In genomic region chr7:64794171-64794844, GRCh38 we compare ENCODE assay signal across 1 cellular context.
A peak's percentile ranks its signal among the peaks of the same experiment; 100 is the strongest.
TF ChIP-seq lines count a peak whose summit lies in the region.

Gene ZNF138, plus strand, starts transcription at chr7:64794428. Its CDS starts 141 bp downstream, at chr7:64794569.

TF ChIP-seq in HepG2, 621 proteins besides CTCF, POLR2A, EP300 and RAD21 (continued from another document and continues in another):
- TF ChIP-seq ZBTB40 (IDR thresholded peaks at IDR 0.05) (no peak), ZBTB40 (CRISPR knock-in tag; IDR thresholded peaks at IDR 0.05) (no peak), U2AF1 (optimal IDR thresholded peaks at IDR 0.05; ENCODE audit: low read depth, low read length) (no peak), ZGPAT (CRISPR knock-in tag; IDR thresholded peaks at IDR 0.05) (peak; percentile 69), RFXANK (CRISPR knock-in tag; IDR thresholded peaks at IDR 0.05) (0 out of 2 replicates have a peak, but pooled peaks have one; percentile 29), ZFY (CRISPR knock-in tag; IDR thresholded peaks at IDR 0.05) (peak; percentile 89), ZNF850 (CRISPR knock-in tag; conservative IDR thresholded peaks at IDR 0.05) (no peak), ZKSCAN1 (IDR thresholded peaks at IDR 0.05; ENCODE audit: low read length) (no peak), HOXA9 (CRISPR knock-in tag; IDR thresholded peaks at IDR 0.05; ENCODE audit: borderline replicate concordance) (no peak), NRL (CRISPR knock-in tag; IDR thresholded peaks at IDR 0.05; ENCODE audit: borderline replicate concordance) (peak; percentile 62; the same call in 1 of the 2 replicates), ZNF451 (CRISPR knock-in tag; IDR thresholded peaks at IDR 0.05) (no peak), KLF13 (CRISPR knock-in tag; IDR thresholded peaks at IDR 0.05) (no peak), KMT2A (CRISPR knock-in tag; IDR thresholded peaks at IDR 0.05) (peak; percentile 89), HOMEZ (CRISPR knock-in tag; IDR thresholded peaks at IDR 0.05; ENCODE audit: low read depth) (peak; percentile 47; the same call in 1 of the 2 replicates), NFAT5 (CRISPR knock-in tag; IDR thresholded peaks at IDR 0.05) (0 out of 2 replicates have a peak, but pooled peaks have one; percentile 25), FOXK1 (CRISPR knock-in tag; IDR thresholded peaks at IDR 0.05; ENCODE audit: borderline replicate concordance, low read depth) (no peak), PPARG (CRISPR knock-in tag; conservative IDR thresholded peaks at IDR 0.05) (no peak), SIN3B (IDR thresholded peaks at IDR 0.05; ENCODE audit: low read length) (peak; percentile 84; the same call in 1 of the 2 replicates), ARNT2 (CRISPR knock-in tag; IDR thresholded peaks at IDR 0.05; ENCODE audit: low read depth) (0 out of 2 replicates have a peak, but pooled peaks have one; percentile 41), PHB2 (IDR thresholded peaks at IDR 0.05; ENCODE audit: partially characterized antibody) (no peak), FOXJ3 (CRISPR knock-in tag; IDR thresholded peaks at IDR 0.05; ENCODE audit: borderline replicate concordance) (no peak), ZNF496 (CRISPR knock-in tag; IDR thresholded peaks at IDR 0.05; ENCODE audit: insufficient replicate concordance) (no peak), BRD4 (CRISPR knock-in tag; IDR thresholded peaks at IDR 0.05) (no peak; the same call in 1 of the 2 replicates), DNMT1 (CRISPR knock-in tag; IDR thresholded peaks at IDR 0.05) (no peak), ZBTB43 (CRISPR knock-in tag; conservative IDR thresholded peaks at IDR 0.05) (0 out of 2 replicates have a peak, but pooled peaks have one; percentile 7), ADNP (CRISPR knock-in tag; IDR thresholded peaks at IDR 0.05) (no peak), DRAP1 (CRISPR knock-in tag; IDR thresholded peaks at IDR 0.05) (peak; percentile 45), POLR2AphosphoS2 (IDR thresholded peaks at IDR 0.05; ENCODE audit: low read depth, low read length) (no peak), RFXAP (CRISPR knock-in tag; IDR thresholded peaks at IDR 0.05; ENCODE audit: borderline replicate concordance) (peak; percentile 79; the same call in 1 of the 2 replicates), FOXC1 (CRISPR knock-in tag; IDR thresholded peaks at IDR 0.05; ENCODE audit: borderline replicate concordance) (no peak; the same call in 1 of the 2 replicates), ZNF839 (CRISPR knock-in tag; IDR thresholded peaks at IDR 0.05; ENCODE audit: borderline replicate concordance) (no peak), ZNF766 (CRISPR knock-in tag; IDR thresholded peaks at IDR 0.05; ENCODE audit: borderline replicate concordance) (no peak), ZNF784 (CRISPR knock-in tag; IDR thresholded peaks at IDR 0.05; ENCODE audit: borderline replicate concordance) (no peak), ZNF317 (CRISPR knock-in tag; IDR thresholded peaks at IDR 0.05) (peak; percentile 41; the same call in 1 of the 2 replicates), HMG20A (CRISPR knock-in tag; IDR thresholded peaks at IDR 0.05; ENCODE audit: borderline replicate concordance) (no peak), KDM2A (CRISPR knock-in tag; IDR thresholded peaks at IDR 0.05; ENCODE audit: borderline replicate concordance, low read depth) (peak; percentile 84; the same call in 1 of the 2 replicates), NR1H2 (CRISPR knock-in tag; IDR thresholded peaks at IDR 0.05; ENCODE audit: borderline replicate concordance, low read depth) (no peak), ZNF800 (CRISPR knock-in tag; IDR thresholded peaks at IDR 0.05) (no peak), GATAD1 (CRISPR knock-in tag; IDR thresholded peaks at IDR 0.05) (peak; percentile 94)
